In genomic region chr20:38215789-38216182, GRCh38 we compare ENCODE assay signal across 25 cellular contexts. TPM values are rescaled to one million over a fixed set of nuclear protein-coding genes. Genes with fewer than 3 reads are reported as not detected.
"Had no signal": no experiment of that assay in that cellular context is flagged by ENCODE, and none has a peak within 500 bp of the region (broad histone marks: within the 10 kb centered on the region; RNA-seq: fewer than 3 reads in every experiment).

No MANE protein-coding gene starts in this region.

- H3K4me1 ChIP-seq: colonic mucosa, parathyroid adenoma, prostate gland had no signal

- H3K9me3 Mint-ChIP-seq: central memory CD8-positive, alpha-beta T cell; dendritic cell treated with granulocyte-macrophage colony-stimulating factor and Interleukin-4, amounts not matched to agents 40 ng/mL and 50 ng/mL, for 4 days; natural killer cell; stimulated activated memory B cell treated with anti-CD40 and anti-IgM and Interleukin-4, amounts not matched to agents 10 μg/mL and 1 μg/mL and 100 μg/mL, for 72 hours; type B pancreatic cell had no signal

- ATAC-seq: foreskin keratinocyte; gastroesophageal sphincter; heart right ventricle; left cardiac atrium; left lung; natural killer cell; right cardiac atrium; stimulated activated memory B cell treated with anti-CD40 and anti-IgM and Interleukin-4, amounts not matched to agents 10 μg/mL and 1 μg/mL and 100 μg/mL, for 72 hours; stimulated activated naive CD8-positive, alpha-beta T cell treated with anti-CD3 and anti-CD28 coated beads, Interleukin-15, Interleukin-2, amounts not matched to agents 100 U/mL and 50 U/mL, for 24 hours had no signal

- H3K36me3 ChIP-seq: colonic mucosa, left lung, prostate gland, spleen had no signal

- H3K4me3 ChIP-seq: colonic mucosa, esophagus muscularis mucosa, gastroesophageal sphincter, heart right ventricle, left lung, prostate gland, skin epidermis, spleen, thoracic aorta had no signal

- H3K9me3 ChIP-seq: colonic mucosa, esophagus muscularis mucosa, gastroesophageal sphincter, heart right ventricle, left lung, prostate gland, spleen, thoracic aorta had no signal

- H3K27ac ChIP-seq: colonic mucosa, esophagus muscularis mucosa, foreskin keratinocyte, heart right ventricle, left lung, parathyroid adenoma, prostate gland, skin epidermis, spleen, thoracic aorta had no signal

- H3K27me3 Mint-ChIP-seq: type B pancreatic cell had no signal

- H3K9ac ChIP-seq: parathyroid adenoma had no signal

- H3K36me3 Mint-ChIP-seq: natural killer cell; stimulated activated memory B cell treated with anti-CD40 and anti-IgM and Interleukin-4, amounts not matched to agents 10 μg/mL and 1 μg/mL and 100 μg/mL, for 72 hours; type B pancreatic cell had no signal

- DNase-seq: colonic mucosa; effector CD8-positive, alpha-beta T cell; foreskin keratinocyte; glutamatergic neuron; heart right ventricle; hippocampal formation; natural killer cell; stimulated activated CD4-positive, alpha-beta T cell treated with anti-CD3 and anti-CD28 coated beads, Interleukin-4, amount 100 ng/mL, for 4 hours; stimulated activated naive CD8-positive, alpha-beta T cell treated with anti-CD3 and anti-CD28 coated beads, Interleukin-15, Interleukin-2, amounts not matched to agents 100 U/mL and 50 U/mL, for 24 hours had no signal

- H2AFZ ChIP-seq: parathyroid adenoma had no signal

- H3K27me3 ChIP-seq: colonic mucosa, esophagus muscularis mucosa, foreskin keratinocyte, gastroesophageal sphincter, heart right ventricle, left lung, spleen had no signal

- H3K4me3 Mint-ChIP-seq: central memory CD8-positive, alpha-beta T cell; dendritic cell treated with granulocyte-macrophage colony-stimulating factor and Interleukin-4, amounts not matched to agents 40 ng/mL and 50 ng/mL, for 4 days; natural killer cell; stimulated activated memory B cell treated with anti-CD40 and anti-IgM and Interleukin-4, amounts not matched to agents 10 μg/mL and 1 μg/mL and 100 μg/mL, for 72 hours; type B pancreatic cell had no signal

- H3K4me1 Mint-ChIP-seq: central memory CD8-positive, alpha-beta T cell; natural killer cell had no signal

- H3K27ac Mint-ChIP-seq: dendritic cell treated with granulocyte-macrophage colony-stimulating factor and Interleukin-4, amounts not matched to agents 40 ng/mL and 50 ng/mL, for 4 days; natural killer cell; stimulated activated memory B cell treated with anti-CD40 and anti-IgM and Interleukin-4, amounts not matched to agents 10 μg/mL and 1 μg/mL and 100 μg/mL, for 72 hours; type B pancreatic cell had no signal

RNA-seq across cellular contexts. Expression of gene KIAA1755, which starts 44.7 kb away (rescaled TPM):
- total RNA-seq: lung microvascular endothelial cell, natural killer cell had no signal
- polyA plus RNA-seq: neural cell had no signal

RNA-seq across cellular contexts. Expression of gene TGM2, which starts 50.7 kb away (rescaled TPM):
- polyA plus RNA-seq: neural cell had no signal
